In genomic region chr14:75084513-75084912, GRCh38 we compare ENCODE assay signal across 14 cellular contexts. TPM values are rescaled to one million over a fixed set of nuclear protein-coding genes. Genes with fewer than 3 reads are reported as not detected.
DNase-seq lines count a peak whose midpoint lies in the region; ATAC-seq, FAIRE-seq and TF ChIP-seq lines count a peak whose summit lies in the region.
"Had no signal": no experiment of that assay in that cellular context is flagged by ENCODE, and none has a peak within 500 bp of the region (broad histone marks: within the 10 kb centered on the region; RNA-seq: fewer than 3 reads in every experiment).

No MANE protein-coding gene starts in this region.

- no peak overlapping the region for H3K9ac ChIP-seq in keratinocyte (ENCODE audit: control insufficient read depth, extremely low read depth, insufficient read depth, low read length)

- no peaks in the 10 kb centered on the region for H3K79me2 ChIP-seq in keratinocyte (ENCODE audit: control insufficient read depth, insufficient read depth, low read length)

- peak; percentile 66 for FAIRE-seq in keratinocyte (lab: Jason Lieb, UNC)

- TF ChIP-seq CTCF in RWPE2 (IDR thresholded peaks at IDR 0.05; ENCODE audit: poor library complexity, severe bottlenecking): peak; percentile 69
- peak; percentile 43 to 74 (median 59) for TF ChIP-seq CTCF in keratinocyte (optimal IDR thresholded peaks at IDR 0.05 in 1 of 3, IDR thresholded peaks at IDR 0.05 in 1 of 3, conservative IDR thresholded peaks at IDR 0.05 in 1 of 3; ENCODE audit: extremely low read depth in 1 of 3, insufficient read depth in 2 of 3, low read length in 3 of 3)
- peak in 5 of 6 experiments; percentile 43 to 73 (median 65) for TF ChIP-seq CTCF in thyroid gland (IDR thresholded peaks at IDR 0.05)
- TF ChIP-seq CTCF in ascending aorta (IDR thresholded peaks at IDR 0.05): no peak
- no peak; the same call in 1 of the 2 replicates for TF ChIP-seq CTCF in BE2C (IDR thresholded peaks at IDR 0.05; ENCODE audit: low read depth, low read length)

- H2AFZ ChIP-seq in keratinocyte (ENCODE audit: control insufficient read depth, low read length): no peak overlapping the region

- H3K36me3 Mint-ChIP-seq in activated naive CD4-positive, alpha-beta T cell treated with anti-CD3 and anti-CD28 coated beads, Interleukin-2, amount 50 U/mL, for 72 hours: no peaks in the 10 kb centered on the region

- H3K36me3 ChIP-seq in RWPE2 (ENCODE audit: low read depth) (peaks cover 70% of the 10 kb centered on the region), keratinocyte (ENCODE audit: control insufficient read depth in 2 of 2, extremely low read depth in 1 of 2, insufficient read depth in 2 of 2, low read length in 2 of 2) (peaks cover 20 to 23% of the 10 kb centered on the region in 2 experiments), thyroid gland (peaks cover 32 to 36% of the 10 kb centered on the region in 2 donors), ascending aorta (peaks cover 54 to 76% of the 10 kb centered on the region in 2 donors), BE2C (peaks cover 56% of the 10 kb centered on the region)

- H3K4me1 ChIP-seq in RWPE2 (ENCODE audit: insufficient read depth, poor library complexity, severe bottlenecking) (no peaks in the 10 kb centered on the region), keratinocyte (ENCODE audit: control insufficient read depth, extremely low read depth, insufficient read depth, low read length) (no peaks in the 10 kb centered on the region), thyroid gland (peaks cover 30 to 36% of the 10 kb centered on the region in 2 donors), ascending aorta (no peaks in the 10 kb centered on the region), BE2C (no peaks in the 10 kb centered on the region)

- peak overlapping the region; percentile 50 to 77 for H3K27ac Mint-ChIP-seq in activated naive CD4-positive, alpha-beta T cell treated with anti-CD3 and anti-CD28 coated beads, Interleukin-2, amount 50 U/mL, for 72 hours
- H3K27ac Mint-ChIP-seq: B cell had no signal

- H3K9me3 ChIP-seq in RWPE2 (ENCODE audit: severe bottlenecking) (no peaks in the 10 kb centered on the region), keratinocyte (ENCODE audit: control insufficient read depth, low read depth, low read length) (no peaks in the 10 kb centered on the region), thyroid gland (no peaks in the 10 kb centered on the region), ascending aorta (no peaks in the 10 kb centered on the region), BE2C (no peaks in the 10 kb centered on the region)
- H3K9me3 ChIP-seq: neutrophil had no signal

- no peaks in the 10 kb centered on the region for H3K9me3 Mint-ChIP-seq in activated naive CD4-positive, alpha-beta T cell treated with anti-CD3 and anti-CD28 coated beads, Interleukin-2, amount 50 U/mL, for 72 hours

- no peaks in the 10 kb centered on the region for H3K27me3 ChIP-seq in RWPE2 (ENCODE audit: insufficient read depth, poor library complexity, severe bottlenecking)
- H3K27me3 ChIP-seq in keratinocyte (ENCODE audit: control insufficient read depth, extremely low read depth, insufficient read depth, low read length): no peaks in the 10 kb centered on the region
- no peaks in the 10 kb centered on the region for H3K27me3 ChIP-seq in thyroid gland
- no peaks in the 10 kb centered on the region for H3K27me3 ChIP-seq in ascending aorta
- H3K27me3 ChIP-seq in BE2C: no peaks in the 10 kb centered on the region
- H3K27me3 ChIP-seq: neutrophil had no signal

- H4K20me1 ChIP-seq in keratinocyte (ENCODE audit: control insufficient read depth, extremely low read depth, insufficient read depth, low read length): no peaks in the 10 kb centered on the region

- WGBS in thyroid gland, 2 donors: 38 to 42% methylated on average over 5 of the region's 5 CpGs

- no peak for DNase-seq in activated naive CD4-positive, alpha-beta T cell treated with anti-CD3 and anti-CD28 coated beads, Interleukin-2, amount 50 U/mL, for 72 hours (ENCODE audit: low spot score in 2 of 2)
- DNase-seq in activated naive CD4-positive, alpha-beta T cell treated with anti-CD3 and anti-CD28 coated beads, Interleukin-2, amount 50 U/mL, for 16 hours: no peak
- no peak for DNase-seq in RWPE2 (ENCODE audit: low spot score)
- no peak for DNase-seq in keratinocyte (ENCODE audit: low read depth, low spot score)
- DNase-seq in thyroid gland: peak; percentile 54 to 62
- DNase-seq in ascending aorta (ENCODE audit: low spot score in 2 of 2): no peak
- DNase-seq in BE2C: no peak
- DNase-seq in stimulated activated CD4-positive, alpha-beta T cell treated with anti-CD3 and anti-CD28 coated beads, Interleukin-15, amount 100 ng/mL, for 24 hours: no peak
- DNase-seq: erythroblast; NK-92 treated with Interleukin-12 subunit alpha and Interleukin-12 subunit beta, amount 100 ng/mL, for 24 hours; stimulated activated CD4-positive, alpha-beta T cell treated with anti-CD3 and anti-CD28 coated beads, Interleukin-2, amount 100 ng/mL, for 48 hours; T-helper 9 cell had no signal

- no peak overlapping the region for H3K4me2 ChIP-seq in keratinocyte (ENCODE audit: control insufficient read depth, extremely low read depth, insufficient read depth, low read depth, low read length)

- H3K27ac ChIP-seq in RWPE2 (ENCODE audit: poor library complexity, severe bottlenecking) (no peak overlapping the region), keratinocyte (ENCODE audit: control insufficient read depth, insufficient read depth, low read length) (no peak overlapping the region), thyroid gland (peak overlapping the region; percentile 67 to 84 (median 79)), ascending aorta (no peak overlapping the region)
- H3K27ac ChIP-seq: neutrophil had no signal

- intact Hi-C loops in thyroid gland (cut with DNase I): loop anchor here (10.0 kb wide), 1 partner anchor 170 kb away; no protein-coding TSS in a partner anchor
- intact Hi-C loops in ascending aorta (cut with DNase I): no loop called here

- H3K4me3 ChIP-seq in RWPE2 (ENCODE audit: severe bottlenecking): no peak overlapping the region
- H3K4me3 ChIP-seq in keratinocyte (ENCODE audit: control insufficient read depth in 2 of 3, extremely low read depth in 1 of 3, insufficient read depth in 2 of 3, low read depth in 1 of 3, low read length in 3 of 3): no peak overlapping the region
- no peak overlapping the region for H3K4me3 ChIP-seq in thyroid gland (replicated peaks in 1 of 3)
- no peak overlapping the region for H3K4me3 ChIP-seq in ascending aorta
- H3K4me3 ChIP-seq in BE2C (ENCODE audit: low read depth, low read length): no peak overlapping the region

- no peaks in the 10 kb centered on the region for H3K9me1 ChIP-seq in keratinocyte (ENCODE audit: control insufficient read depth, extremely low read depth, insufficient read depth, low read length)

- no peak for TF ChIP-seq POLR2A in thyroid gland (IDR thresholded peaks at IDR 0.05)

- dilution Hi-C loops in keratinocyte (cut with MboI; ENCODE audit: extremely low pct_ligation_motif_present, low sequenced_read_pairs): no loop called here

- no peak for ATAC-seq in activated naive CD4-positive, alpha-beta T cell treated with anti-CD3 and anti-CD28 coated beads, Interleukin-2, amount 50 U/mL, for 72 hours
- ATAC-seq in RWPE2 (ENCODE audit: low read depth): peak; percentile 78

RNA-seq across cellular contexts. Expression of gene ZC2HC1C, which starts 15.1 kb away (rescaled TPM):
- total RNA-seq in activated naive CD4-positive, alpha-beta T cell treated with anti-CD3 and anti-CD28 coated beads, Interleukin-2, amount 50 U/mL, for 72 hours: 1 to 10 TPM; 1.5 to 1.8 TPM
- 0.23 to 0.68 TPM (median 0.32 TPM) in 3 replicates for polyA plus RNA-seq in keratinocyte
- polyA plus RNA-seq in keratinocyte (2011; ENCODE audit: low read depth): 0.24 TPM
- polyA plus RNA-seq in keratinocyte (2011; cell fraction: cytosol; rRNA removed): 0.38 and 0.47 TPM in 2 replicates
- 0.56 and 0.96 TPM in 2 replicates for polyA plus RNA-seq in keratinocyte (2011; cell fraction: nucleus; rRNA removed)
- polyA plus RNA-seq in keratinocyte (2012; ENCODE audit: low replicate concordance): 0.32 and 0.57 TPM in 2 replicates
- 1.0 to 1.1 TPM in 2 of 3 replicates, not detected in the other for polyA minus RNA-seq in keratinocyte
- not detected for polyA minus RNA-seq in keratinocyte (2011; cell fraction: cytosol; rRNA and poly(A)+ RNA removed)
- 0.32 TPM in 1 of 2 replicates, not detected in the other for polyA minus RNA-seq in keratinocyte (2011; cell fraction: nucleus; rRNA and poly(A)+ RNA removed)
- total RNA-seq in thyroid gland: 10 to 100 TPM in 2 of 4 donors, 1 to 10 TPM in 2; 8.3 to 15.8 (median 12.4) TPM
- total RNA-seq in ascending aorta: not detected
- polyA plus RNA-seq in BE2C (2012; ENCODE audit: insufficient read depth, insufficient read length, low read depth): 1.3 TPM

RNA-seq across cellular contexts. Expression of gene ACYP1, which starts 20.7 kb away (rescaled TPM):
- 10 to 100 TPM; 33.9 to 58.6 TPM for total RNA-seq in activated naive CD4-positive, alpha-beta T cell treated with anti-CD3 and anti-CD28 coated beads, Interleukin-2, amount 50 U/mL, for 72 hours
- 16.7 to 32.9 TPM (median 19.8 TPM) in 3 replicates for polyA plus RNA-seq in keratinocyte
- polyA plus RNA-seq in keratinocyte (2011; ENCODE audit: low read depth): 7.5 TPM
- 20.2 and 21.7 TPM in 2 replicates for polyA plus RNA-seq in keratinocyte (2011; cell fraction: cytosol; rRNA removed)
- polyA plus RNA-seq in keratinocyte (2011; cell fraction: nucleus; rRNA removed): 21.1 and 32.7 TPM in 2 replicates
- 16.4 and 18.7 TPM in 2 replicates for polyA plus RNA-seq in keratinocyte (2012; ENCODE audit: low replicate concordance)
- 1.2 to 7.2 TPM in 2 of 3 replicates, not detected in the other for polyA minus RNA-seq in keratinocyte
- not detected for polyA minus RNA-seq in keratinocyte (2011; cell fraction: cytosol; rRNA and poly(A)+ RNA removed)
- 2.3 and 6.7 TPM in 2 replicates for polyA minus RNA-seq in keratinocyte (2011; cell fraction: nucleus; rRNA and poly(A)+ RNA removed)
- total RNA-seq in thyroid gland: 10 to 100 TPM; 24.0 to 48.8 (median 36.1) TPM
- not detected for total RNA-seq in ascending aorta
- 15.4 TPM for polyA plus RNA-seq in BE2C (2012; ENCODE audit: insufficient read depth, insufficient read length, low read depth)

RNA-seq across cellular contexts. Expression of gene MLH3, which starts 33.2 kb away (rescaled TPM):
- 10 to 100 TPM; 28.7 to 32.9 TPM for total RNA-seq in activated naive CD4-positive, alpha-beta T cell treated with anti-CD3 and anti-CD28 coated beads, Interleukin-2, amount 50 U/mL, for 72 hours
- polyA plus RNA-seq in keratinocyte: 8.8 to 13.8 TPM (median 13.0 TPM) in 3 replicates
- polyA plus RNA-seq in keratinocyte (2011; ENCODE audit: low read depth): 6.0 TPM
- polyA plus RNA-seq in keratinocyte (2011; cell fraction: cytosol; rRNA removed): 4.3 and 10.2 TPM in 2 replicates
- 24.2 and 25.3 TPM in 2 replicates for polyA plus RNA-seq in keratinocyte (2011; cell fraction: nucleus; rRNA removed)
- polyA plus RNA-seq in keratinocyte (2012; ENCODE audit: low replicate concordance): 6.8 and 9.0 TPM in 2 replicates
- polyA minus RNA-seq in keratinocyte: 11.0 to 25.6 TPM (median 12.0 TPM) in 3 replicates
- 3.3 TPM for polyA minus RNA-seq in keratinocyte (2011; cell fraction: cytosol; rRNA and poly(A)+ RNA removed)
- polyA minus RNA-seq in keratinocyte (2011; cell fraction: nucleus; rRNA and poly(A)+ RNA removed): 12.9 and 23.2 TPM in 2 replicates
- total RNA-seq in thyroid gland (10 to 100 TPM; 48.1 to 68.1 (median 57.9) TPM), ascending aorta (23.9 TPM)
- polyA plus RNA-seq in BE2C (2012; ENCODE audit: insufficient read depth, insufficient read length, low read depth): 25.5 TPM

RNA-seq across cellular contexts. Expression of gene NEK9, which starts 42.3 kb away (rescaled TPM):
- 10 to 100 TPM; 47.9 to 63.1 TPM for total RNA-seq in activated naive CD4-positive, alpha-beta T cell treated with anti-CD3 and anti-CD28 coated beads, Interleukin-2, amount 50 U/mL, for 72 hours
- 23.0 to 43.7 TPM (median 27.9 TPM) in 3 replicates for polyA plus RNA-seq in keratinocyte
- polyA plus RNA-seq in keratinocyte (2011; ENCODE audit: low read depth): 8.9 TPM
- 14.4 and 24.7 TPM in 2 replicates for polyA plus RNA-seq in keratinocyte (2011; cell fraction: cytosol; rRNA removed)
- polyA plus RNA-seq in keratinocyte (2011; cell fraction: nucleus; rRNA removed): 47.1 and 52.6 TPM in 2 replicates
- 20.9 and 27.7 TPM in 2 replicates for polyA plus RNA-seq in keratinocyte (2012; ENCODE audit: low replicate concordance)
- 12.6 to 30.4 TPM (median 23.9 TPM) in 3 replicates for polyA minus RNA-seq in keratinocyte
- 16.7 TPM for polyA minus RNA-seq in keratinocyte (2011; cell fraction: cytosol; rRNA and poly(A)+ RNA removed)
- polyA minus RNA-seq in keratinocyte (2011; cell fraction: nucleus; rRNA and poly(A)+ RNA removed): 35.6 and 39.6 TPM in 2 replicates
- total RNA-seq in thyroid gland (10 to 100 TPM; 65.4 to 84.6 (median 76.9) TPM), ascending aorta (116 TPM)
- 74.0 TPM for polyA plus RNA-seq in BE2C (2012; ENCODE audit: insufficient read depth, insufficient read length, low read depth)

Comparison
In these comparisons a context has a peak if more than half of its experiments do, and no peak if none do; other contexts are left out.
1. DNase-seq: peak in thyroid gland (2 of 2); none in activated naive CD4-positive, alpha-beta T cell treated with anti-CD3 and anti-CD28 coated beads, Interleukin-2, amount 50 U/mL, for 72 hours (0 of 2), activated naive CD4-positive, alpha-beta T cell treated with anti-CD3 and anti-CD28 coated beads, Interleukin-2, amount 50 U/mL, for 16 hours (single experiment), RWPE2 (single experiment), keratinocyte (single experiment), ascending aorta (0 of 2), BE2C (single experiment) and stimulated activated CD4-positive, alpha-beta T cell treated with anti-CD3 and anti-CD28 coated beads, Interleukin-15, amount 100 ng/mL, for 24 hours (single experiment).
2. H3K27ac ChIP-seq: peak in thyroid gland (3 of 3); none in RWPE2 (single experiment), keratinocyte (single experiment) and ascending aorta (0 of 2).
3. CTCF ChIP-seq: peak in RWPE2 (single experiment), keratinocyte (3 of 3) and thyroid gland (5 of 6); none in ascending aorta (0 of 3) and BE2C (single experiment).
4. RNA of gene ACYP1, which starts 20.7 kb away (total RNA-seq): 33.9 to 58.6 TPM in activated naive CD4-positive, alpha-beta T cell treated with anti-CD3 and anti-CD28 coated beads, Interleukin-2, amount 50 U/mL, for 72 hours and 24.0 to 48.8 TPM in thyroid gland; not detected in ascending aorta (single experiment); every median in the first group is over 10 times any median in the second.